ENCODE assay signal across 17 cellular contexts in genomic region chrY:7382988-7383387, GRCh38.
A peak's percentile ranks its signal among the peaks of the same experiment; 100 is the strongest.
DNase-seq lines count a peak whose midpoint lies in the region; ATAC-seq, FAIRE-seq and TF ChIP-seq lines count a peak whose summit lies in the region.
"Had no signal": no experiment of that assay in that cellular context is flagged by ENCODE, and none has a peak within 500 bp of the region (broad histone marks: within the 10 kb centered on the region; RNA-seq: fewer than 3 reads in every experiment).

No MANE protein-coding gene starts in this region.

- POLR2A ChIA-PET in activated CD4-positive, alpha-beta memory T cell treated with anti-CD3 and anti-CD28 coated beads for 36 hours (lab: Charles Lee), result no interaction called here

- H3K4me1 ChIP-seq in pancreas, result no peaks in the 10 kb centered on the region
- H3K4me1 ChIP-seq: parathyroid adenoma had no signal

- CTCF ChIA-PET in activated CD4-positive, alpha-beta memory T cell treated with anti-CD3 and anti-CD28 coated beads for 36 hours (lab: Charles Lee), result no interaction called here

- DNase-seq in A172 (ENCODE audit: low spot score) (peak; percentile 48), EL (peak; percentile 77), fibroblast of gingiva (ENCODE audit: low read depth) (peak; percentile 44), pancreas (no peak), SKM-1 treated with dmso at 0.1 percent for 144 hours (lab: John Stamatoyannopoulos, UW; ENCODE audit: unreplicated experiment) (no peak), ecto neural progenitor cell (ENCODE audit: low spot score) (no peak)
- peak; percentile 24 for DNase-seq in activated CD4-positive, alpha-beta memory T cell treated with anti-CD3 and anti-CD28 coated beads for 36 hours
- DNase-seq: amniotic stem cell, cerebellar nuclear complex, naive B cell, NCI-H1048, NCI-H2081, NCI-H524 treated with DMSO at 0.1 percent for 48 hours, SHP77 treated with DMSO at 0.1 percent for 48 hours, small intestine had no signal

- H3K27ac ChIP-seq in pancreas, result no peak overlapping the region
- H3K27ac ChIP-seq: parathyroid adenoma had no signal

- no peak overlapping the region for H3K4me3 ChIP-seq in pancreas

- H3K9me3 Mint-ChIP-seq in activated CD4-positive, alpha-beta memory T cell treated with anti-CD3 and anti-CD28 coated beads for 36 hours, result peaks cover 2% of the 10 kb centered on the region
- H3K9me3 Mint-ChIP-seq: naive B cell had no signal

- no peaks in the 10 kb centered on the region for H3K27me3 Mint-ChIP-seq in activated CD4-positive, alpha-beta memory T cell treated with anti-CD3 and anti-CD28 coated beads for 36 hours
- H3K27me3 Mint-ChIP-seq: naive B cell had no signal

- TF ChIP-seq CTCF in pancreas (IDR thresholded peaks at IDR 0.05), result no peak

- 76% methylated on average over 6 of the region's 6 CpGs; no CpG with 5 or more reads in 1 of the 2 donors for WGBS in pancreas, 2 donors

- peaks cover 43% of the 10 kb centered on the region for H3K36me3 Mint-ChIP-seq in activated CD4-positive, alpha-beta memory T cell treated with anti-CD3 and anti-CD28 coated beads for 36 hours
- H3K36me3 Mint-ChIP-seq: naive B cell had no signal

- FAIRE-seq in pancreas (lab: Jason Lieb, UNC), result no peak
- FAIRE-seq: small intestine had no signal

- peaks cover 18% of the 10 kb centered on the region for H3K4me1 Mint-ChIP-seq in activated CD4-positive, alpha-beta memory T cell treated with anti-CD3 and anti-CD28 coated beads for 36 hours (ENCODE audit: low read depth)
- H3K4me1 Mint-ChIP-seq: naive B cell had no signal

- H3K36me3 ChIP-seq in pancreas, result no peaks in the 10 kb centered on the region

- ATAC-seq in GM18858 (IDR thresholded peaks at IDR 0.05; ENCODE audit: unreplicated experiment) (no peak), pancreas (no peak)

- H3K27me3 ChIP-seq in pancreas, result no peaks in the 10 kb centered on the region

- no peak overlapping the region for H3K4me3 Mint-ChIP-seq in activated CD4-positive, alpha-beta memory T cell treated with anti-CD3 and anti-CD28 coated beads for 36 hours
- H3K4me3 Mint-ChIP-seq: naive B cell had no signal

- H3K27ac Mint-ChIP-seq in activated CD4-positive, alpha-beta memory T cell treated with anti-CD3 and anti-CD28 coated beads for 36 hours, result peak overlapping the region; percentile 74
- H3K27ac Mint-ChIP-seq: naive B cell had no signal

- no peaks in the 10 kb centered on the region for H3K9me3 ChIP-seq in pancreas

- intact Hi-C loops in activated CD4-positive, alpha-beta memory T cell treated with anti-CD3 and anti-CD28 coated beads for 36 hours (cut with micrococcal nuclease), result loop anchor here (2.0 kb wide), 1 partner anchor 82 kb away; no protein-coding TSS in a partner anchor
- intact Hi-C loops in pancreas (cut with DNase I), result no loop called here

Comparison
In these comparisons a context has a peak if more than half of its experiments do, and no peak if none do; other contexts are left out.
1. DNase-seq: peak in A172 (single experiment), EL (single experiment), activated CD4-positive, alpha-beta memory T cell treated with anti-CD3 and anti-CD28 coated beads for 36 hours (single experiment) and fibroblast of gingiva (single experiment); none in pancreas (0 of 6), SKM-1 treated with dmso at 0.1 percent for 144 hours (single experiment) and ecto neural progenitor cell (single experiment).